17 cellular contexts compared by ENCODE assay signal in the genomic region with DNA sequence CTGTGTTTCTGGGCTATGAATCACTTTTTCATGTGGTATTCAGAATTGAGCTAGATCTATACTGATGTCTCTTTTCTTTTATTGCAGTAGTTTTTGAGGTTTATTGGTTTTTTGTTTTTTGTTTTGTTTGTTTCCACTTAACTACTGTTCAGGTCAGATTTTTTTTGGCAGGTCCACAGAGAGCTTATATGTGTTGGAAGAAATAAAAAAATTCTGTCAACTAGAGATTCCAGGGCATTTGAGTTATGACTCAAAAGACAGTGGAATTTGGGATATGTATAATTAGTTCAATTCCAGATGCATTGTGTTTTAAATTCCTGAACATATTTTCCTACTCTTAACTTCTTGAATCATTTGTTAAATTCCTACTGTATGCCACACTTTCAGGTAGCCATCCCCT.
DNase-seq lines count a peak whose midpoint lies in the region; ATAC-seq and TF ChIP-seq lines count a peak whose summit lies in the region.
"Had no signal": no experiment of that assay in that cellular context is flagged by ENCODE, and none has a peak within 500 bp of the region (broad histone marks: within the 10 kb centered on the region; RNA-seq: fewer than 3 reads in every experiment).

No MANE protein-coding gene starts in this region.

- H3K27ac ChIP-seq in HCT116 (ENCODE audit: low read depth, low read length) (no peak overlapping the region), mesenchymal stem cell (ENCODE audit: low read length, poor library complexity, severe bottlenecking) (peak overlapping the region; percentile 56)
- H3K27ac ChIP-seq: BLaER1 treated with 17β-estradiol and CSF1 and Interleukin-3, amounts not matched to agents 10 nM and 100 nM had no signal

- H2BK120ac ChIP-seq in mesenchymal stem cell (ENCODE audit: low read depth, low read length): no peak overlapping the region

- no peak for TF ChIP-seq POLR2A in HCT116 (IDR thresholded peaks at IDR 0.05; ENCODE audit: borderline replicate concordance, extremely low read depth, insufficient read depth, insufficient read length)

- H3K4me3 ChIP-seq in AG09309 (ENCODE audit: control insufficient read depth, low read depth, low read length) (no peak overlapping the region), HCT116 (replicated peaks in 1 of 2; ENCODE audit: low read depth in 1 of 2, low read length in 2 of 2) (no peak overlapping the region), astrocyte of the cerebellum (ENCODE audit: low read depth, low read length) (no peak overlapping the region), mesenchymal stem cell (ENCODE audit: insufficient read depth in 1 of 2, low read depth in 1 of 2, low read length in 2 of 2) (no peak overlapping the region), MG63 (no peak overlapping the region)
- H3K4me3 ChIP-seq: BLaER1 treated with 17β-estradiol and CSF1 and Interleukin-3, amounts not matched to agents 10 nM and 100 nM; K562 had no signal

- H3K36me3 ChIP-seq in HCT116 (ENCODE audit: control insufficient read depth in 1 of 2, insufficient read depth in 2 of 2, low read length in 2 of 2) (no peaks in the 10 kb centered on the region), mesenchymal stem cell (ENCODE audit: control insufficient read depth in 1 of 2, insufficient read depth in 2 of 2, low read depth in 1 of 2, low read length in 2 of 2) (no peaks in the 10 kb centered on the region), MG63 (no peaks in the 10 kb centered on the region)
- H3K36me3 ChIP-seq: BLaER1 treated with 17β-estradiol and CSF1 and Interleukin-3, amounts not matched to agents 10 nM and 100 nM had no signal

- H2BK15ac ChIP-seq in mesenchymal stem cell (ENCODE audit: low read depth, poor library complexity, severe bottlenecking): no peak overlapping the region

- POLR2A ChIA-PET in HCT116 (lab: Charles Lee): no interaction called here
- POLR2A ChIA-PET in activated CD4-positive, alpha-beta memory T cell treated with anti-CD3 and anti-CD28 coated beads, Interleukin-2, amount 10 ng/mL, durations not matched to agents 7 days and 5 days (lab: Charles Lee): no interaction called here

- H2AK5ac ChIP-seq in mesenchymal stem cell (ENCODE audit: low read length, severe bottlenecking): no peak overlapping the region

- no peak overlapping the region for H2BK12ac ChIP-seq in mesenchymal stem cell (ENCODE audit: low read length in 2 of 2)

- TF ChIP-seq CTCF in AG09309 (IDR thresholded peaks at IDR 0.05; ENCODE audit: control insufficient read depth, insufficient read depth, low read depth, low read length, missing control alignments): no peak
- no peak for TF ChIP-seq CTCF in HCT116 (IDR thresholded peaks at IDR 0.05 in 2 of 3, conservative IDR thresholded peaks at IDR 0.05 in 1 of 3; ENCODE audit: borderline replicate concordance in 1 of 3, insufficient read depth in 1 of 3, low read depth in 2 of 3, low read length in 2 of 3)
- TF ChIP-seq CTCF in astrocyte of the cerebellum (IDR thresholded peaks at IDR 0.05; ENCODE audit: low read depth, low read length, missing control alignments): no peak
- TF ChIP-seq CTCF in Calu3 (IDR thresholded peaks at IDR 0.05; ENCODE audit: unreplicated experiment): no peak

- ATAC-seq in HCT116: peak; percentile 34; the same call in 1 of the 2 replicates
- ATAC-seq: K562 had no signal

- no peak overlapping the region for H4K8ac ChIP-seq in mesenchymal stem cell (ENCODE audit: low read length)

- no peaks in the 10 kb centered on the region for H3K79me2 ChIP-seq in HCT116 (ENCODE audit: insufficient read depth, low read length)

- H4K20me1 ChIP-seq in HCT116 (ENCODE audit: insufficient read depth): no peaks in the 10 kb centered on the region
- H4K20me1 ChIP-seq: BLaER1 treated with 17β-estradiol and CSF1 and Interleukin-3, amounts not matched to agents 10 nM and 100 nM had no signal

- no peak overlapping the region for H3K4me3 Mint-ChIP-seq in activated CD4-positive, alpha-beta memory T cell treated with anti-CD3 and anti-CD28 coated beads, Interleukin-2, amount 10 ng/mL, durations not matched to agents 7 days and 5 days
- no peak overlapping the region for H3K4me3 Mint-ChIP-seq in Calu3 (ENCODE audit: low read depth, unreplicated experiment)
- H3K4me3 Mint-ChIP-seq: H9 had no signal

- intact Hi-C loops in HCT116 (cut with micrococcal nuclease): no loop called here
- intact Hi-C loops in Calu3 (cut with micrococcal nuclease; ENCODE audit: unreplicated experiment): no loop called here

- H3K9me3 ChIP-seq in HCT116 (ENCODE audit: control insufficient read depth in 1 of 2, insufficient read depth in 1 of 2, low read depth in 1 of 2, low read length in 2 of 2) (no peaks in the 10 kb centered on the region), mesenchymal stem cell (ENCODE audit: control insufficient read depth, low read length) (no peaks in the 10 kb centered on the region), MG63 (no peaks in the 10 kb centered on the region)

- no peak overlapping the region for H2BK5ac ChIP-seq in mesenchymal stem cell (ENCODE audit: low read depth, low read length, poor library complexity, severe bottlenecking)

- H3K4me2 ChIP-seq in HCT116 (ENCODE audit: low read length): no peak overlapping the region
- H3K4me2 ChIP-seq in mesenchymal stem cell (ENCODE audit: low read length, poor library complexity, severe bottlenecking): no peak overlapping the region
- H3K4me2 ChIP-seq: BLaER1 treated with 17β-estradiol and CSF1 and Interleukin-3, amounts not matched to agents 10 nM and 100 nM had no signal

- DNase-seq in AG09309 (ENCODE audit: low read depth): peak; percentile 13
- no peak for DNase-seq in HCT116 (ENCODE audit: low read depth, low spot score)
- DNase-seq in astrocyte of the cerebellum (ENCODE audit: low read depth): peak; percentile 4
- no peak for DNase-seq in mesenchymal stem cell
- no peak for DNase-seq in MG63
- DNase-seq in activated CD4-positive, CD25-positive, alpha-beta regulatory T cell (lab: John Stamatoyannopoulos, UW): no peak
- DNase-seq in activated CD4-positive, alpha-beta memory T cell treated with anti-CD3 and anti-CD28 coated beads, Interleukin-2, amount 10 ng/mL, durations not matched to agents 7 days and 5 days: no peak
- no peak for DNase-seq in Calu3
- DNase-seq: 8988T, DMS 273 treated with DMSO at 0.1 percent for 48 hours, H9, NCI-H1417 treated with DMSO at 0.1 percent for 48 hours, NCI-H2029, NCI-H2171, NCI-H82 had no signal

- H4K91ac ChIP-seq in mesenchymal stem cell (ENCODE audit: low read length): no peak overlapping the region

- CTCF ChIA-PET in HCT116 (lab: Charles Lee): no interaction called here
- CTCF ChIA-PET in activated CD4-positive, alpha-beta memory T cell treated with anti-CD3 and anti-CD28 coated beads, Interleukin-2, amount 10 ng/mL, durations not matched to agents 7 days and 5 days (lab: Charles Lee): no interaction called here
- CTCF ChIA-PET in Calu3 (lab: Charles Lee): no interaction called here

- H3K23ac ChIP-seq in mesenchymal stem cell (ENCODE audit: low read length in 2 of 2): no peak overlapping the region

- in situ Hi-C loops in astrocyte of the cerebellum (cut with HindIII; ENCODE audit: low sequenced_read_pairs): no loop called here

- no peak overlapping the region for H3K4ac ChIP-seq in mesenchymal stem cell (ENCODE audit: low read depth in 1 of 2, low read length in 2 of 2)

- no peaks in the 10 kb centered on the region for H3K79me1 ChIP-seq in mesenchymal stem cell (replicated peaks; ENCODE audit: low read length, poor library complexity, severe bottlenecking)

- TF ChIP-seq RAD21 in HCT116 (IDR thresholded peaks at IDR 0.05; ENCODE audit: low read depth): no peak

- no peaks in the 10 kb centered on the region for H3K9me2 ChIP-seq in HCT116 (ENCODE audit: insufficient read depth)

- no peaks in the 10 kb centered on the region for H3K27me3 Mint-ChIP-seq in activated CD4-positive, alpha-beta memory T cell treated with anti-CD3 and anti-CD28 coated beads, Interleukin-2, amount 10 ng/mL, durations not matched to agents 7 days and 5 days
- peaks cover 9% of the 10 kb centered on the region for H3K27me3 Mint-ChIP-seq in Calu3 (ENCODE audit: unreplicated experiment)

- H3K4me1 Mint-ChIP-seq in activated CD4-positive, alpha-beta memory T cell treated with anti-CD3 and anti-CD28 coated beads, Interleukin-2, amount 10 ng/mL, durations not matched to agents 7 days and 5 days: no peaks in the 10 kb centered on the region
- H3K4me1 Mint-ChIP-seq in Calu3 (ENCODE audit: low read depth, unreplicated experiment): peaks cover 3% of the 10 kb centered on the region

- no peak overlapping the region for H3K18ac ChIP-seq in mesenchymal stem cell (ENCODE audit: low read depth in 1 of 2, low read length in 2 of 2)

- RAD21 ChIA-PET in HCT116 (lab: Charles Lee; ENCODE audit: low non-redundant PET in 1 of 2, low total read pairs in 2 of 2, uncharacterized antibody in 2 of 2, unreplicated experiment in 2 of 2): no interaction called here

- BruUV-seq in HCT116 (replicated peaks; lab: Mats Ljungman, UMichigan) (no TSS peak), Calu3 (replicated peaks; lab: Mats Ljungman, UMichigan) (no TSS peak)

- no peaks in the 10 kb centered on the region; a peak in 1 of 4 replicates for H3K4me1 ChIP-seq in HCT116 (ENCODE audit: control insufficient read depth in 1 of 2, insufficient read depth in 2 of 2, low read length in 2 of 2)
- no peaks in the 10 kb centered on the region for H3K4me1 ChIP-seq in mesenchymal stem cell (ENCODE audit: control insufficient read depth, insufficient read depth, low read depth, low read length)
- H3K4me1 ChIP-seq: BLaER1 treated with 17β-estradiol and CSF1 and Interleukin-3, amounts not matched to agents 10 nM and 100 nM had no signal

- no peak overlapping the region for H3K27ac Mint-ChIP-seq in activated CD4-positive, alpha-beta memory T cell treated with anti-CD3 and anti-CD28 coated beads, Interleukin-2, amount 10 ng/mL, durations not matched to agents 7 days and 5 days
- H3K27ac Mint-ChIP-seq in Calu3 (ENCODE audit: unreplicated experiment): no peak overlapping the region
- H3K27ac Mint-ChIP-seq: H9 had no signal

- H3K9ac ChIP-seq in HCT116 (ENCODE audit: low read length) (no peak overlapping the region), mesenchymal stem cell (ENCODE audit: low read length) (no peak overlapping the region)
- H3K9ac ChIP-seq: BLaER1 treated with 17β-estradiol and CSF1 and Interleukin-3, amounts not matched to agents 10 nM and 100 nM had no signal

- H3K27me3 ChIP-seq in HCT116 (ENCODE audit: insufficient read depth, low read length) (no peaks in the 10 kb centered on the region), mesenchymal stem cell (ENCODE audit: control insufficient read depth in 1 of 2, insufficient read depth in 1 of 2, low read length in 2 of 2) (no peaks in the 10 kb centered on the region), MG63 (no peaks in the 10 kb centered on the region)
- H3K27me3 ChIP-seq: BLaER1 treated with 17β-estradiol and CSF1 and Interleukin-3, amounts not matched to agents 10 nM and 100 nM had no signal

- no peak overlapping the region for H3K14ac ChIP-seq in mesenchymal stem cell (ENCODE audit: low read length in 2 of 2)

- H3K36me3 Mint-ChIP-seq in activated CD4-positive, alpha-beta memory T cell treated with anti-CD3 and anti-CD28 coated beads, Interleukin-2, amount 10 ng/mL, durations not matched to agents 7 days and 5 days (ENCODE audit: low read depth): no peaks in the 10 kb centered on the region
- H3K36me3 Mint-ChIP-seq in Calu3 (ENCODE audit: insufficient read depth, unreplicated experiment): no peaks in the 10 kb centered on the region

- peaks cover 2% of the 10 kb centered on the region for H3K9me3 Mint-ChIP-seq in activated CD4-positive, alpha-beta memory T cell treated with anti-CD3 and anti-CD28 coated beads, Interleukin-2, amount 10 ng/mL, durations not matched to agents 7 days and 5 days
- peaks cover 11% of the 10 kb centered on the region for H3K9me3 Mint-ChIP-seq in Calu3 (ENCODE audit: low read depth, unreplicated experiment)

- H2AFZ ChIP-seq in HCT116 (ENCODE audit: low read depth, low read length, poor library complexity, severe bottlenecking) (no peak overlapping the region), mesenchymal stem cell (ENCODE audit: low read depth, low read length) (no peak overlapping the region)

Comparison
In these comparisons a context has a peak if more than half of its experiments do, and no peak if none do; other contexts are left out.
1. DNase-seq: peak in AG09309 (single experiment) and astrocyte of the cerebellum (single experiment); none in HCT116 (single experiment), mesenchymal stem cell (single experiment), MG63 (single experiment), activated CD4-positive, CD25-positive, alpha-beta regulatory T cell (0 of 4), activated CD4-positive, alpha-beta memory T cell treated with anti-CD3 and anti-CD28 coated beads, Interleukin-2, amount 10 ng/mL, durations not matched to agents 7 days and 5 days (single experiment) and Calu3 (single experiment).